In the genomic region with DNA sequence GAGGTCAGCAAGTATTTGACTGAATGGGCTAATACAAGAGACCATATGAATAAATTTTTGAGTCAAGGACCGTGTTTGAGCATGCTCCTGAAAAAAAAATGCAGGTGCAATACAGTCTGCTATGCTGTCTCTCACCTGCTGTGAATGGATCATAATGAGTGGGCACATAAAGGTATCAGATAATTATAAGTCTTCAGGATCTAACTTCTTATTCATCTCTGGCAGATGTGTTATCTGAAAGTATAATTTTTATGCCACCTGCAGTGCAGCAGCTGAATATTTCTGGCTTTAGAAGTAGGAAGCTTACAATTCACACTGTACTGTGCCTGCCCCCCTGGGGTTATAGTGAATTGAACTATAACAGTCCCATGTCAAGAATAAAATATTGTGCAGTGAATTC, we compare ENCODE assay signal across 19 cellular contexts.
"Had no signal": no experiment of that assay in that cellular context is flagged by ENCODE, and none has a peak within 500 bp of the region (broad histone marks: within the 10 kb centered on the region; RNA-seq: fewer than 3 reads in every experiment).

No MANE protein-coding gene starts in this region.

- H3K9me3 Mint-ChIP-seq: activated naive CD4-positive, alpha-beta T cell treated with anti-CD3 and anti-CD28 coated beads, Interleukin-2, amount 50 U/mL, for 72 hours; dendritic cell treated with granulocyte-macrophage colony-stimulating factor and Interleukin-4, amounts not matched to agents 40 ng/mL and 50 ng/mL, for 4 days; neural progenitor cell; stimulated activated naive CD8-positive, alpha-beta T cell treated with anti-CD3 and anti-CD28 coated beads, Interleukin-15, Interleukin-2, amounts not matched to agents 100 ng/mL and 50 ng/mL, for 24 hours had no signal

- H3K9ac ChIP-seq: neural progenitor cell had no signal

- H3K36me3 Mint-ChIP-seq: activated naive CD4-positive, alpha-beta T cell treated with anti-CD3 and anti-CD28 coated beads, Interleukin-2, amount 50 U/mL, for 72 hours; immature natural killer cell; neural progenitor cell had no signal

- H3K4me3 Mint-ChIP-seq: dendritic cell treated with granulocyte-macrophage colony-stimulating factor and Interleukin-4, amounts not matched to agents 40 ng/mL and 50 ng/mL, for 4 days; immature natural killer cell; neural progenitor cell; stimulated activated naive CD8-positive, alpha-beta T cell treated with anti-CD3 and anti-CD28 coated beads, Interleukin-15, Interleukin-2, amounts not matched to agents 100 ng/mL and 50 ng/mL, for 24 hours had no signal

- H3K4me3 ChIP-seq: neural progenitor cell, skin epidermis had no signal

- H3K27me3 Mint-ChIP-seq: dendritic cell treated with granulocyte-macrophage colony-stimulating factor and Interleukin-4, amounts not matched to agents 40 ng/mL and 50 ng/mL, for 4 days; progenitor cell of endocrine pancreas; stimulated activated naive CD8-positive, alpha-beta T cell treated with anti-CD3 and anti-CD28 coated beads, Interleukin-15, Interleukin-2, amounts not matched to agents 100 ng/mL and 50 ng/mL, for 24 hours had no signal

- H3K27me3 ChIP-seq: neural progenitor cell had no signal

- H3K27ac Mint-ChIP-seq: activated naive CD4-positive, alpha-beta T cell treated with anti-CD3 and anti-CD28 coated beads, Interleukin-2, amount 50 U/mL, for 72 hours; dendritic cell treated with granulocyte-macrophage colony-stimulating factor and Interleukin-4, amounts not matched to agents 40 ng/mL and 50 ng/mL, for 4 days; immature natural killer cell; neural progenitor cell; progenitor cell of endocrine pancreas; stimulated activated naive CD8-positive, alpha-beta T cell treated with anti-CD3 and anti-CD28 coated beads, Interleukin-15, Interleukin-2, amounts not matched to agents 100 ng/mL and 50 ng/mL, for 24 hours had no signal

- H3K4me1 Mint-ChIP-seq: immature natural killer cell, neural progenitor cell had no signal

- H3K36me3 ChIP-seq: neural progenitor cell had no signal

- DNase-seq: activated CD4-positive, alpha-beta T cell treated with anti-CD3 and anti-CD28 coated beads, Interleukin-2, amount 50 U/mL, for 1 hour; activated CD8-positive, alpha-beta memory T cell treated with anti-CD3 and anti-CD28 coated beads for 24 hours; activated CD8-positive, alpha-beta memory T cell treated with anti-CD3 and anti-CD28 coated beads, Interleukin-2, amount 50 U/mL, for 48 hours; activated effector memory CD4-positive, alpha-beta T cell treated with anti-CD3 and anti-CD28 coated beads, Interleukin-2, amount 50 U/mL, for 16 hours; activated T-cell treated with anti-CD3 and anti-CD28 coated beads, Interleukin-2, amount 50 U/mL, for 48 hours; effector CD8-positive, alpha-beta T cell; immature natural killer cell; left ventricle myocardium superior; right cardiac atrium; stimulated activated CD4-positive, alpha-beta T cell treated with anti-CD3 and anti-CD28 coated beads, Interleukin-15, amount 100 ng/mL, for 24 hours; stimulated activated CD4-positive, alpha-beta T cell treated with anti-CD3 and anti-CD28 coated beads, Interleukin-2, amount 100 ng/mL, for 48 hours; T-helper 9 cell; trophoblast cell had no signal

- H3K27ac ChIP-seq: neural progenitor cell, skin epidermis had no signal

- H3K4me1 ChIP-seq: neural progenitor cell had no signal
